In genomic region chr1:230713547-230713914, GRCh38 we compare ENCODE assay signal across 18 cellular contexts. TPM values are rescaled to one million over a fixed set of nuclear protein-coding genes. Genes with fewer than 3 reads are reported as not detected.
DNase-seq lines count a peak whose midpoint lies in the region; ATAC-seq and TF ChIP-seq lines count a peak whose summit lies in the region.
"Had no signal": no experiment of that assay in that cellular context is flagged by ENCODE, and none has a peak within 500 bp of the region (broad histone marks: within the 10 kb centered on the region; RNA-seq: fewer than 3 reads in every experiment).

No MANE protein-coding gene starts in this region.

- no peak overlapping the region for H3K4me3 Mint-ChIP-seq in neural progenitor cell
- no peak overlapping the region for H3K4me3 Mint-ChIP-seq in effector memory CD8-positive, alpha-beta T cell

- peaks cover 15% of the 10 kb centered on the region for H3K4me1 Mint-ChIP-seq in neural progenitor cell
- no peaks in the 10 kb centered on the region for H3K4me1 Mint-ChIP-seq in effector memory CD8-positive, alpha-beta T cell (ENCODE audit: low read depth in 2 of 2)

- no peak overlapping the region for H3K27ac Mint-ChIP-seq in neural progenitor cell
- H3K27ac Mint-ChIP-seq in effector memory CD8-positive, alpha-beta T cell: no peak overlapping the region

- TF ChIP-seq CTCF in fibroblast of lung (conservative IDR thresholded peaks at IDR 0.05 in 1 of 2, IDR thresholded peaks at IDR 0.05 in 1 of 2; ENCODE audit: low read depth in 1 of 2, low read length in 2 of 2) (no peak), neural progenitor cell (IDR thresholded peaks at IDR 0.05) (no peak), tibial artery (IDR thresholded peaks at IDR 0.05) (no peak)

- no peaks in the 10 kb centered on the region for H3K79me2 ChIP-seq in fibroblast of lung (ENCODE audit: control insufficient read depth, insufficient read depth, low read length)
- H3K79me2 ChIP-seq in neural progenitor cell (ENCODE audit: low read depth): no peaks in the 10 kb centered on the region

- H3K4me2 ChIP-seq in fibroblast of lung (ENCODE audit: extremely low read depth, insufficient read depth, low read length) (peak overlapping the region; percentile 66), neural progenitor cell (peak overlapping the region; percentile 37)

- no peak for ATAC-seq in effector memory CD8-positive, alpha-beta T cell (replicated peaks)

- no peak overlapping the region for H3K27ac ChIP-seq in SJCRH30
- H3K27ac ChIP-seq in fibroblast of lung (ENCODE audit: insufficient read depth, low read length): no peak overlapping the region
- no peak overlapping the region for H3K27ac ChIP-seq in neural progenitor cell
- H3K27ac ChIP-seq in tibial artery: peak overlapping the region; percentile 50 to 53

- H3K9me3 ChIP-seq in SJCRH30 (replicated peaks) (no peaks in the 10 kb centered on the region), fibroblast of lung (ENCODE audit: control insufficient read depth, insufficient read depth, low read depth, low read length) (no peaks in the 10 kb centered on the region), neural progenitor cell (ENCODE audit: low read depth) (no peaks in the 10 kb centered on the region), tibial artery (no peaks in the 10 kb centered on the region)

- no peak overlapping the region for H3K9ac ChIP-seq in fibroblast of lung (ENCODE audit: insufficient read depth, low read length)
- H3K9ac ChIP-seq in neural progenitor cell: no peak overlapping the region

- peaks cover 10% of the 10 kb centered on the region for H3K27me3 Mint-ChIP-seq in neural progenitor cell (ENCODE audit: insufficient read depth, low read depth)
- H3K27me3 Mint-ChIP-seq in effector memory CD8-positive, alpha-beta T cell: peaks cover 22 to 45% of the 10 kb centered on the region in 2 donors

- no peaks in the 10 kb centered on the region for H3F3A ChIP-seq in neural progenitor cell (ENCODE audit: low read depth)

- H3K4me3 ChIP-seq in SJCRH30: peak overlapping the region; percentile 26
- peak overlapping the region in 1 of 4 experiments; percentile 37 for H3K4me3 ChIP-seq in fibroblast of lung (replicated peaks in 1 of 4; ENCODE audit: control extremely low read depth in 1 of 4, insufficient read depth in 1 of 4, low read depth in 3 of 4, low read length in 4 of 4)
- H3K4me3 ChIP-seq in neural progenitor cell: no peak overlapping the region
- H3K4me3 ChIP-seq in tibial artery: peak overlapping the region; percentile 39 to 52

- H2AFZ ChIP-seq in fibroblast of lung (ENCODE audit: low read length): no peak overlapping the region
- peak overlapping the region; percentile 51 for H2AFZ ChIP-seq in neural progenitor cell (replicated peaks)

- DNase-seq in SJCRH30 (no peak), fibroblast of lung (ENCODE audit: low read depth in 2 of 2) (no peak), neural progenitor cell (ENCODE audit: low spot score) (no peak), tibial artery (no peak), A172 (ENCODE audit: low spot score) (no peak)
- no peak for DNase-seq in stimulated activated naive CD4-positive, alpha-beta T cell treated with Interleukin-2 at 50 U/mL for 16 hours (lab: John Stamatoyannopoulos, UW)
- DNase-seq in effector memory CD8-positive, alpha-beta T cell: no peak
- DNase-seq: effector memory CD4-positive, alpha-beta T cell; foreskin melanocyte; NCI-H1694; stimulated activated CD4-positive, alpha-beta T cell treated with anti-CD3 and anti-CD28 coated beads, Interleukin-2, amount 100 ng/mL, for 48 hours; stimulated activated CD8-positive, alpha-beta memory T cell treated with anti-CD3 and anti-CD28 coated beads, Interleukin-4, amount 100 ng/mL, for 48 hours had no signal

- H3K36me3 ChIP-seq in SJCRH30 (no peaks in the 10 kb centered on the region), fibroblast of lung (ENCODE audit: control insufficient read depth, insufficient read depth, low read length) (no peaks in the 10 kb centered on the region), neural progenitor cell (no peaks in the 10 kb centered on the region), tibial artery (peaks cover 0 to 4% (median 0%) of the 10 kb centered on the region in 3 donors)

- no peaks in the 10 kb centered on the region for H3K27me3 ChIP-seq in SJCRH30
- H3K27me3 ChIP-seq in fibroblast of lung (ENCODE audit: control insufficient read depth, insufficient read depth, low read length): no peaks in the 10 kb centered on the region
- H3K27me3 ChIP-seq in neural progenitor cell: no peaks in the 10 kb centered on the region
- no peaks in the 10 kb centered on the region for H3K27me3 ChIP-seq in tibial artery

- peaks cover 3% of the 10 kb centered on the region for H3K9me3 Mint-ChIP-seq in neural progenitor cell
- H3K9me3 Mint-ChIP-seq in effector memory CD8-positive, alpha-beta T cell: no peaks in the 10 kb centered on the region

- H3K36me3 Mint-ChIP-seq in neural progenitor cell: no peaks in the 10 kb centered on the region
- no peaks in the 10 kb centered on the region for H3K36me3 Mint-ChIP-seq in effector memory CD8-positive, alpha-beta T cell (ENCODE audit: insufficient read depth)
- H3K36me3 Mint-ChIP-seq: CD14-positive monocyte had no signal

- H4K20me1 ChIP-seq in fibroblast of lung (ENCODE audit: control insufficient read depth, extremely low read depth, insufficient read depth, low read length): no peaks in the 10 kb centered on the region
- no peaks in the 10 kb centered on the region for H4K20me1 ChIP-seq in neural progenitor cell (ENCODE audit: low read depth)

- intact Hi-C loops in tibial artery (cut with DNase I; ENCODE audit: low total_unique reads): no loop called here

- H3K4me1 ChIP-seq in SJCRH30: peaks cover 8% of the 10 kb centered on the region; the same call in 1 of the 2 replicates
- H3K4me1 ChIP-seq in fibroblast of lung (ENCODE audit: control insufficient read depth, extremely low read depth, insufficient read depth, low read length): peaks cover 7% of the 10 kb centered on the region
- H3K4me1 ChIP-seq in neural progenitor cell: peaks cover 9% of the 10 kb centered on the region
- peaks cover 3 to 17% (median 10%) of the 10 kb centered on the region in 4 donors for H3K4me1 ChIP-seq in tibial artery

RNA-seq across cellular contexts. Expression of gene AGT, which starts 0.4 kb away (rescaled TPM):
- 1.6 and 1.8 TPM in 2 replicates for total RNA-seq in SJCRH30 (2014; rRNA removed; shearing (Covaris generic))
- total RNA-seq in fibroblast of lung: 10.6 and 14.1 TPM in 2 replicates
- polyA plus RNA-seq in fibroblast of lung: 0.38 and 3.7 TPM in 2 replicates
- 0.22 and 2.7 TPM in 2 replicates for polyA plus RNA-seq in fibroblast of lung (2012)
- polyA minus RNA-seq in fibroblast of lung (ENCODE audit: low replicate concordance): 0.41 and 2.8 TPM in 2 replicates
- 0.15 and 0.80 TPM in 2 replicates for total RNA-seq in neural progenitor cell (ENCODE audit: low replicate concordance)
- 14.6 and 15.2 TPM in 2 replicates for total RNA-seq in A172 (2014; rRNA removed; shearing (Covaris generic))
- total RNA-seq: Daoy, H1, pulmonary artery endothelial cell had no signal
- polyA plus RNA-seq: CD14-positive monocyte had no signal

RNA-seq across cellular contexts. Expression of gene CAPN9, which starts 33.7 kb away (rescaled TPM):
- total RNA-seq in SJCRH30 (2014; rRNA removed; shearing (Covaris generic)): not detected in 2 replicates
- total RNA-seq in fibroblast of lung (under 0.01 and 0.17 TPM in 2 replicates), neural progenitor cell (ENCODE audit: low replicate concordance) (0.15 and 0.19 TPM in 2 replicates)
- polyA plus RNA-seq in fibroblast of lung: 0.05 TPM in 1 of 2 replicates, not detected in the other
- not detected in 2 replicates for polyA plus RNA-seq in fibroblast of lung (2012)
- not detected in 2 replicates for polyA minus RNA-seq in fibroblast of lung (ENCODE audit: low replicate concordance)
- not detected in 2 replicates for total RNA-seq in A172 (2014; rRNA removed; shearing (Covaris generic))
- total RNA-seq: aorta, Daoy, HT1080, pulmonary artery endothelial cell had no signal
- polyA plus RNA-seq: CD14-positive monocyte had no signal

Comparison
In these comparisons a context has a peak if more than half of its experiments do, and no peak if none do; other contexts are left out.
1. H3K27ac ChIP-seq: peak in tibial artery (2 of 2); none in SJCRH30 (single experiment), fibroblast of lung (single experiment) and neural progenitor cell (single experiment).